In genomic region chr15:85344653-85345104, GRCh38 we compare ENCODE assay signal across 8 cellular contexts. TPM values are rescaled to one million over a fixed set of nuclear protein-coding genes. Genes with fewer than 3 reads are reported as not detected.
A peak's percentile ranks its signal among the peaks of the same experiment; 100 is the strongest.
DNase-seq lines count a peak whose midpoint lies in the region; ATAC-seq, FAIRE-seq and TF ChIP-seq lines count a peak whose summit lies in the region.
"Not testable (repeated sequence)": the region's sequence is repeated elsewhere in the genome, so short reads cannot be mapped to it uniquely, and the experiment has no call there.

No MANE protein-coding gene starts in this region.

- not testable (repeated sequence) for H3K4me3 ChIP-seq in Caco-2 (ENCODE audit: low read depth, low read length); Peyer's patch; brain microvascular endothelial cell (ENCODE audit: low read depth, low read length); upper lobe of right lung
- peak overlapping the region; percentile 4 for H3K4me3 ChIP-seq in fibroblast of mammary gland (ENCODE audit: control insufficient read depth, low read depth, low read length)
- H3K4me3 ChIP-seq in keratinocyte (ENCODE audit: control insufficient read depth in 2 of 3, extremely low read depth in 1 of 3, insufficient read depth in 2 of 3, low read depth in 1 of 3, low read length in 3 of 3): peak overlapping the region in 2 of 3 experiments; percentile 46 to 59

- POLR2A ChIA-PET in Caco-2 (lab: Charles Lee): not testable (repeated sequence)

- H3K79me2 ChIP-seq in keratinocyte (ENCODE audit: control insufficient read depth, insufficient read depth, low read length): not testable (repeated sequence)

- CTCF ChIA-PET in Caco-2 (lab: Charles Lee): not testable (repeated sequence)

- not testable (repeated sequence) for H3K36me3 Mint-ChIP-seq in Caco-2 (ENCODE audit: insufficient read depth, unreplicated experiment); osteocyte (ENCODE audit: unreplicated experiment)

- in situ Hi-C loops in brain microvascular endothelial cell (cut with HindIII; ENCODE audit: low pct_ligation_motif_present, low sequenced_read_pairs): not testable (repeated sequence)

- H3K36me3 ChIP-seq in Caco-2 (ENCODE audit: control insufficient read depth, insufficient read depth, low read length); Peyer's patch; brain microvascular endothelial cell (replicated peaks); keratinocyte (ENCODE audit: control insufficient read depth in 2 of 2, extremely low read depth in 1 of 2, insufficient read depth in 2 of 2, low read length in 2 of 2); upper lobe of right lung: not testable (repeated sequence)

- peak; percentile 92 for ATAC-seq in upper lobe of right lung

- not testable (repeated sequence) for H3K9me3 ChIP-seq in Caco-2; Peyer's patch; keratinocyte (ENCODE audit: control insufficient read depth, low read depth, low read length); upper lobe of right lung

- not testable (repeated sequence) for TF ChIP-seq POLR2A in Peyer's patch (IDR thresholded peaks at IDR 0.05)

- peak overlapping the region; percentile 91 for H3K4me2 ChIP-seq in keratinocyte (ENCODE audit: control insufficient read depth, extremely low read depth, insufficient read depth, low read depth, low read length)

- FAIRE-seq in keratinocyte (lab: Jason Lieb, UNC): peak; percentile 100

- DNase-seq in Caco-2 (peak; percentile 25 to 54), HK-2 (ENCODE audit: unreplicated experiment) (peak; percentile 48), Peyer's patch (peak in 1 of 3 donors; percentile 53), brain microvascular endothelial cell (peak; percentile 81), fibroblast of mammary gland (ENCODE audit: low read depth) (peak; percentile 86), upper lobe of right lung (peak; percentile 67)
- not testable (repeated sequence) for DNase-seq in keratinocyte (ENCODE audit: low read depth, low spot score); osteocyte (ENCODE audit: extremely low spot score, unreplicated experiment)

- peak overlapping the region in 3 of 4 donors; percentile 17 to 53 (median 52) for H3K27ac ChIP-seq in Peyer's patch
- peak overlapping the region; percentile 79 for H3K27ac ChIP-seq in brain microvascular endothelial cell
- H3K27ac ChIP-seq in keratinocyte (ENCODE audit: control insufficient read depth, insufficient read depth, low read length): peak overlapping the region; percentile 91
- not testable (repeated sequence) for H3K27ac ChIP-seq in upper lobe of right lung

- not testable (repeated sequence) for H4K20me1 ChIP-seq in keratinocyte (ENCODE audit: control insufficient read depth, extremely low read depth, insufficient read depth, low read length)

- peak overlapping the region; percentile 23 for H3K4me3 Mint-ChIP-seq in Caco-2 (ENCODE audit: unreplicated experiment)
- not testable (repeated sequence) for H3K4me3 Mint-ChIP-seq in osteocyte (ENCODE audit: unreplicated experiment)

- dilution Hi-C loops in keratinocyte (cut with MboI; ENCODE audit: extremely low pct_ligation_motif_present, low sequenced_read_pairs): not testable (repeated sequence)

- BruUV-seq in Caco-2 (replicated peaks; lab: Mats Ljungman, UMichigan): not testable (repeated sequence)

- H2AFZ ChIP-seq in keratinocyte (ENCODE audit: control insufficient read depth, low read length): peak overlapping the region; percentile 42

- peaks cover 14% of the 10 kb centered on the region for H3K4me1 Mint-ChIP-seq in Caco-2 (ENCODE audit: low read depth, unreplicated experiment)
- H3K4me1 Mint-ChIP-seq in osteocyte (ENCODE audit: unreplicated experiment): peaks cover 38% of the 10 kb centered on the region

- not testable (repeated sequence) for H3K27me3 ChIP-seq in Caco-2 (replicated peaks; ENCODE audit: control insufficient read depth, insufficient read depth, low read length); Peyer's patch; brain microvascular endothelial cell (replicated peaks); keratinocyte (ENCODE audit: control insufficient read depth, extremely low read depth, insufficient read depth, low read length); upper lobe of right lung

- H3K9me1 ChIP-seq in keratinocyte (ENCODE audit: control insufficient read depth, extremely low read depth, insufficient read depth, low read length): not testable (repeated sequence)

- H3K9me3 Mint-ChIP-seq in Caco-2 (ENCODE audit: unreplicated experiment); osteocyte (ENCODE audit: unreplicated experiment): not testable (repeated sequence)

- peaks cover 32% of the 10 kb centered on the region for H3K4me1 ChIP-seq in Caco-2
- peaks cover 0 to 13% (median 0%) of the 10 kb centered on the region in 4 donors for H3K4me1 ChIP-seq in Peyer's patch
- peaks cover 19% of the 10 kb centered on the region for H3K4me1 ChIP-seq in keratinocyte (ENCODE audit: control insufficient read depth, extremely low read depth, insufficient read depth, low read length)
- not testable (repeated sequence) for H3K4me1 ChIP-seq in upper lobe of right lung

- intact Hi-C loops in Caco-2 (cut with micrococcal nuclease; ENCODE audit: unreplicated experiment); upper lobe of right lung (cut with DNase I): not testable (repeated sequence)

- H3K27me3 Mint-ChIP-seq in Caco-2 (ENCODE audit: insufficient read depth, unreplicated experiment); osteocyte (ENCODE audit: unreplicated experiment): not testable (repeated sequence)

- peak overlapping the region; percentile 49 for H3K27ac Mint-ChIP-seq in Caco-2 (ENCODE audit: unreplicated experiment)
- peak overlapping the region; percentile 89 for H3K27ac Mint-ChIP-seq in osteocyte (ENCODE audit: unreplicated experiment)

- H3K9ac ChIP-seq in keratinocyte (ENCODE audit: control insufficient read depth, extremely low read depth, insufficient read depth, low read length): peak overlapping the region; percentile 63

- not testable (repeated sequence) for TF ChIP-seq CTCF in Caco-2 (IDR thresholded peaks at IDR 0.05; ENCODE audit: insufficient read depth in 1 of 2, low read depth in 1 of 2, low read length in 1 of 2, severe bottlenecking in 1 of 2, unreplicated experiment in 1 of 2); Peyer's patch (IDR thresholded peaks at IDR 0.05); brain microvascular endothelial cell (IDR thresholded peaks at IDR 0.05; ENCODE audit: low read depth, low read length, missing control alignments); fibroblast of mammary gland (conservative IDR thresholded peaks at IDR 0.05; ENCODE audit: control insufficient read depth, insufficient read depth, low read depth, low read length); keratinocyte (optimal IDR thresholded peaks at IDR 0.05 in 1 of 3, IDR thresholded peaks at IDR 0.05 in 1 of 3, conservative IDR thresholded peaks at IDR 0.05 in 1 of 3; ENCODE audit: extremely low read depth in 1 of 3, insufficient read depth in 2 of 3, low read length in 3 of 3); osteocyte (IDR thresholded peaks at IDR 0.05); upper lobe of right lung (IDR thresholded peaks at IDR 0.05)

RNA-seq across cellular contexts. Expression of gene AKAP13, which starts 35.7 kb away (rescaled TPM):
- total RNA-seq in Caco-2 (2022) (48.3 and 49.6 TPM in 2 replicates), Peyer's patch (100 to 1,000 TPM; 166 to 742 (median 242) TPM), osteocyte (146 and 161 TPM in 2 replicates), upper lobe of right lung (450 TPM)
- polyA plus RNA-seq in keratinocyte: 8.4 to 17.0 TPM (median 16.7 TPM) in 3 replicates
- polyA plus RNA-seq in keratinocyte (2011; ENCODE audit: low read depth): 156 TPM
- 8.4 and 9.5 TPM in 2 replicates for polyA plus RNA-seq in keratinocyte (2011; cell fraction: cytosol; rRNA removed)
- polyA plus RNA-seq in keratinocyte (2011; cell fraction: nucleus; rRNA removed): 59.3 and 73.1 TPM in 2 replicates
- polyA plus RNA-seq in keratinocyte (2012; ENCODE audit: low replicate concordance): 17.9 and 38.7 TPM in 2 replicates
- 53.0 to 98.1 TPM (median 93.5 TPM) in 3 replicates for polyA minus RNA-seq in keratinocyte
- polyA minus RNA-seq in keratinocyte (2011; cell fraction: cytosol; rRNA and poly(A)+ RNA removed): 21.5 TPM
- 110 and 218 TPM in 2 replicates for polyA minus RNA-seq in keratinocyte (2011; cell fraction: nucleus; rRNA and poly(A)+ RNA removed)
